Comparison of ENCODE assay signal across 1 cellular context in genomic region chr5:177091232-177091631, GRCh38.
TF ChIP-seq lines count a peak whose summit lies in the region.

No MANE protein-coding gene starts in this region.

TF ChIP-seq in HepG2, 621 proteins besides CTCF, POLR2A, EP300 and RAD21:
- no peak for TF ChIP-seq HOXA3 (CRISPR knock-in tag; IDR thresholded peaks at IDR 0.05)
- 0 out of 2 replicates have a peak, but pooled peaks have one; percentile 15 for TF ChIP-seq PHF8 (CRISPR knock-in tag; IDR thresholded peaks at IDR 0.05)
- TF ChIP-seq TMF1 (CRISPR knock-in tag; IDR thresholded peaks at IDR 0.05; ENCODE audit: low read depth) = no peak
- peak; percentile 76 for TF ChIP-seq ZNF768 (CRISPR knock-in tag; IDR thresholded peaks at IDR 0.05)
- TF ChIP-seq EHMT2 (IDR thresholded peaks at IDR 0.05; ENCODE audit: borderline replicate concordance, low read depth, low read length) = no peak
- no peak for TF ChIP-seq TCF12 (IDR thresholded peaks at IDR 0.05)
- no peak for TF ChIP-seq TCF12 (CRISPR knock-in tag; IDR thresholded peaks at IDR 0.05)
